In the genomic region with DNA sequence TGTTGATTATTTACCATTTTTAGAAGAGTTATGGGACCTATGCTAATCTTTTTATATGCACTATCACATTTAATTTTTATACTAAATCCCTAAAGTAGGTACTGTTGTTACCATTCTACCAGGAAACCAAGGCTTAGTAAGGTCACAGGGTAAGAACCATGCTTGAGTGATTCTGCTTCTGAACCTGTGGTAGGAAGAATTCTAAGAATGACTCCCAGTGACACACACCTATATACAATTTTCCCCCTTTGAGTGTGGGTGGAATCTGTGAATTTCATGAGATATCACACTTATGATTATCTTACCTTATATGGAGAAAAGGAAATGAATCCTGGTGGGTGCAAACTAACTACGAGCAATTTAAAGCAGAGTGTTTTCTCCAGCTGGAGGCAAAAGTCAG, we compare ENCODE assay signal across 16 cellular contexts.
"Had no signal": no experiment of that assay in that cellular context is flagged by ENCODE, and none has a peak within 500 bp of the region (broad histone marks: within the 10 kb centered on the region; RNA-seq: fewer than 3 reads in every experiment).

No MANE protein-coding gene starts in this region.

- H3K36me3 ChIP-seq: breast epithelium, right lobe of liver, transverse colon had no signal

- DNase-seq: activated CD4-positive, alpha-beta T cell treated with anti-CD3 and anti-CD28 coated beads, Interleukin-2, amount 50 U/mL, for 48 hours; activated CD4-positive, CD25-positive, alpha-beta regulatory T cell treated with anti-CD3 and anti-CD28 coated beads, Interleukin-2, amount 50 U/mL, for 72 hours; activated gamma-delta T cell treated with Interleukin-2 at 50 U/mL for 16 hours; activated naive CD8-positive, alpha-beta T cell treated with anti-CD3 and anti-CD28 coated beads for 36 hours; activated T-cell treated with anti-CD3 and anti-CD28 coated beads, Interleukin-2, amount 50 U/mL, for 48 hours; anterior cingulate cortex; glutamatergic neuron; mucosa of descending colon; naive thymus-derived CD8-positive, alpha-beta T cell; right lobe of liver; stimulated activated CD4-positive, alpha-beta T cell treated with anti-CD3 and anti-CD28 coated beads, Interleukin-1b, Interleukin-23, amount 100 ng/mL, for 48 hours; substantia nigra; transverse colon had no signal

- H3K27ac ChIP-seq: breast epithelium, right lobe of liver, transverse colon had no signal

- H3K27me3 ChIP-seq: breast epithelium, right lobe of liver, transverse colon had no signal

- H3K9me3 ChIP-seq: breast epithelium, mucosa of descending colon, right lobe of liver, transverse colon had no signal

- H3K4me1 ChIP-seq: breast epithelium, right lobe of liver, transverse colon had no signal

- ATAC-seq: esophagus mucosa; mucosa of descending colon; naive thymus-derived CD8-positive, alpha-beta T cell; right lobe of liver; stimulated activated memory B cell treated with anti-CD40 and anti-IgM and Interleukin-4, amounts not matched to agents 10 μg/mL and 1 μg/mL and 100 μg/mL, for 72 hours had no signal

- H3K4me3 ChIP-seq: breast epithelium, mucosa of descending colon, right lobe of liver, transverse colon had no signal
